19 cellular contexts compared by ENCODE assay signal in the genomic region with DNA sequence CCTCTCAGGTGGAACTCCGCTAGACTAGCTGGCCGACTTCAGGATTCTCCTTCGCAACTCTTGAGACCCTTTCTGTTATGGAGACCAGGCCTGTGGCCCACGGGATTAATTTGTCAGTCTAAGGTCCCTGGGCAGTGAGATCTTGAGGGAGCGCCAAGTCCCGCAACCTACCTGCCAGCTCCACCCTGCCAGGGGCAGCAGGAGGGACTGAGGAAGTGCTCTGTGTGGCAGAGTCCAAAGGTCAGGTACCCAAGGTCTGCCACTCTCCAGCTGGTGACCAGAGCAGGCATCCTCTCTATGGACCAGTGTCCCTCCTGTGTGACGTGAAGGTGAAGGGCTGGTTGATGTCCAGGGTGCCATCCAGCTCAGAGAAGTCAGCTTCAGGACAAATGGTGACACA. TPM values are rescaled to one million over a fixed set of nuclear protein-coding genes. Genes with fewer than 3 reads are reported as not detected.
DNase-seq lines count a peak whose midpoint lies in the region; ATAC-seq and TF ChIP-seq lines count a peak whose summit lies in the region.
"Had no signal": no experiment of that assay in that cellular context is flagged by ENCODE, and none has a peak within 500 bp of the region (broad histone marks: within the 10 kb centered on the region; RNA-seq: fewer than 3 reads in every experiment).

No MANE protein-coding gene starts in this region.

- no peak overlapping the region for H3K4ac ChIP-seq in neuronal stem cell (ENCODE audit: low read length)
- no peak overlapping the region for H3K4ac ChIP-seq in mesendoderm (ENCODE audit: low read depth, low read length)

- H3K36me3 ChIP-seq in heart right ventricle (no peaks in the 10 kb centered on the region), neuronal stem cell (replicated peaks in 1 of 2; ENCODE audit: control insufficient read depth in 2 of 2, insufficient read depth in 2 of 2, low read length in 2 of 2) (no peaks in the 10 kb centered on the region), mesendoderm (ENCODE audit: control insufficient read depth, insufficient read depth, low read length) (no peaks in the 10 kb centered on the region)
- H3K36me3 ChIP-seq: HAP-1 had no signal

- H2AK5ac ChIP-seq in neuronal stem cell (ENCODE audit: low read depth, low read length): no peak overlapping the region
- no peak overlapping the region for H2AK5ac ChIP-seq in mesendoderm (ENCODE audit: low read length)

- H2BK15ac ChIP-seq in neuronal stem cell (ENCODE audit: low read length) (no peak overlapping the region), mesendoderm (replicated peaks; ENCODE audit: low read depth) (no peak overlapping the region)

- H4K91ac ChIP-seq in neuronal stem cell (ENCODE audit: low read depth, low read length, poor library complexity): no peak overlapping the region

- DNase-seq in cardiac septum (ENCODE audit: low spot score): peak; percentile 27
- no peak for DNase-seq in heart right ventricle
- peak; percentile 24 to 42 for DNase-seq in left colon
- DNase-seq in neuronal stem cell (ENCODE audit: low spot score): no peak
- no peak for DNase-seq in omental fat pad (ENCODE audit: low spot score)
- no peak for DNase-seq in mesendoderm
- no peak for DNase-seq in activated CD8-positive, alpha-beta memory T cell treated with anti-CD3 and anti-CD28 coated beads, Interleukin-2, amount 50 U/mL, for 4 hours
- DNase-seq: Caco-2; CD8-positive, alpha-beta T cell had no signal

- no peaks in the 10 kb centered on the region for H3K79me2 ChIP-seq in mesendoderm (ENCODE audit: control insufficient read depth, insufficient read depth, low read length)

- H3K18ac ChIP-seq in neuronal stem cell (ENCODE audit: low read length): no peak overlapping the region
- no peak overlapping the region for H3K18ac ChIP-seq in mesendoderm (ENCODE audit: low read length)

- H2AFZ ChIP-seq in neuronal stem cell (ENCODE audit: low read length): no peak overlapping the region

- no peak overlapping the region for H4K5ac ChIP-seq in mesendoderm (ENCODE audit: low read length)

- H3K56ac ChIP-seq in mesendoderm (ENCODE audit: low read length): no peak overlapping the region

- H3K23ac ChIP-seq in neuronal stem cell (ENCODE audit: low read depth, low read length, poor library complexity) (peak overlapping the region; percentile 75), mesendoderm (ENCODE audit: low read length) (no peak overlapping the region)

- intact Hi-C loops in cardiac septum (cut with DNase I) (no loop called here), heart right ventricle (cut with DNase I) (no loop called here), left colon (cut with DNase I, micrococcal nuclease) (no loop called here)

- H2BK5ac ChIP-seq in neuronal stem cell (ENCODE audit: low read length): no peak overlapping the region
- H2BK5ac ChIP-seq in mesendoderm (ENCODE audit: low read length): no peak overlapping the region

- H3K27ac ChIP-seq in heart right ventricle (no peak overlapping the region), neuronal stem cell (replicated peaks; ENCODE audit: low read length) (no peak overlapping the region), mesendoderm (ENCODE audit: low read depth, low read length) (no peak overlapping the region)
- H3K27ac ChIP-seq: 22Rv1 had no signal

- no peak overlapping the region for H4K8ac ChIP-seq in neuronal stem cell (ENCODE audit: low read depth, low read length)
- H4K8ac ChIP-seq in mesendoderm (ENCODE audit: low read depth, low read length): no peak overlapping the region

- no peak for ATAC-seq in heart right ventricle
- ATAC-seq in left colon: peak; percentile 70
- ATAC-seq in omental fat pad (ENCODE audit: low FRiP score): no peak
- ATAC-seq in HG03108 (IDR thresholded peaks at IDR 0.05; ENCODE audit: unreplicated experiment): no peak
- ATAC-seq: CD8-positive, alpha-beta T cell; GM12878; K562 had no signal

- H3K27me3 ChIP-seq in heart right ventricle (peaks cover 12 to 80% (median 58%) of the 10 kb centered on the region in 7 donors), neuronal stem cell (ENCODE audit: control insufficient read depth in 3 of 3, insufficient read depth in 3 of 3, low read depth in 1 of 3, low read length in 3 of 3) (peaks cover 1 to 6% (median 2%) of the 10 kb centered on the region in 3 experiments), mesendoderm (ENCODE audit: insufficient read depth, low read length, poor library complexity) (no peaks in the 10 kb centered on the region)

- TF ChIP-seq CTCF in heart right ventricle (IDR thresholded peaks at IDR 0.05) (no peak), omental fat pad (IDR thresholded peaks at IDR 0.05) (no peak)

- H3K4me2 ChIP-seq in neuronal stem cell (ENCODE audit: insufficient read depth, low read length, poor library complexity, severe bottlenecking) (no peak overlapping the region), mesendoderm (ENCODE audit: low read length) (no peak overlapping the region)

- no peak overlapping the region for H3K9ac ChIP-seq in neuronal stem cell (ENCODE audit: low read depth, low read length, poor library complexity)
- no peak overlapping the region for H3K9ac ChIP-seq in mesendoderm (ENCODE audit: low read length)

- H3K4me3 ChIP-seq in heart right ventricle (no peak overlapping the region), neuronal stem cell (ENCODE audit: low read length in 2 of 2) (no peak overlapping the region), mesendoderm (ENCODE audit: low read length) (no peak overlapping the region)
- H3K4me3 ChIP-seq: GM12878, HAP-1, K562 had no signal

- no peak overlapping the region for H3K14ac ChIP-seq in neuronal stem cell (ENCODE audit: low read length)

- no peak overlapping the region for H2BK12ac ChIP-seq in neuronal stem cell (ENCODE audit: low read length)

- WGBS in heart right ventricle, 2 donors: 89 to 94% methylated on average over 7 of the region's 7 CpGs
- no CpG with 5 or more reads among the region's 7 CpGs for WGBS in neuronal stem cell (ENCODE audit: extremely low coverage in 2 of 2, insufficient read length in 2 of 2, insufficient replicate concordance in 1 of 2), 2 donors
- no CpG with 5 or more reads among the region's 7 CpGs for WGBS in mesendoderm (ENCODE audit: extremely low coverage, insufficient coverage, low lambda C conversion rate)

- H2BK120ac ChIP-seq in neuronal stem cell (ENCODE audit: low read depth, low read length): no peak overlapping the region
- no peak overlapping the region for H2BK120ac ChIP-seq in mesendoderm (ENCODE audit: low read depth, low read length)

- no peaks in the 10 kb centered on the region for H3K79me1 ChIP-seq in neuronal stem cell (ENCODE audit: low read depth, low read length)
- H3K79me1 ChIP-seq in mesendoderm (ENCODE audit: low read length): no peaks in the 10 kb centered on the region

- H3K9me3 ChIP-seq in heart right ventricle (no peaks in the 10 kb centered on the region), neuronal stem cell (replicated peaks in 1 of 2; ENCODE audit: control insufficient read depth in 2 of 2, insufficient read depth in 1 of 2, low read depth in 1 of 2, low read length in 2 of 2) (peaks cover under 1 to 2% of the 10 kb centered on the region in 2 donors)
- H3K9me3 ChIP-seq: Caco-2, HAP-1 had no signal

- H3K4me1 ChIP-seq in heart right ventricle (peaks cover 0 to 6% (median 4%) of the 10 kb centered on the region in 9 donors), neuronal stem cell (ENCODE audit: control insufficient read depth in 2 of 2, insufficient read depth in 1 of 2, low read depth in 1 of 2, low read length in 2 of 2) (peaks cover 3% of the 10 kb centered on the region in 2 donors), mesendoderm (ENCODE audit: control insufficient read depth, low read depth, low read length) (peaks cover 2% of the 10 kb centered on the region)

RNA-seq across cellular contexts. Expression of gene SPATA3, which starts 4.3 kb away (rescaled TPM):
- total RNA-seq in cardiac septum (not detected), heart right ventricle (not detected), left colon (not detected), omental fat pad (not detected)
- not detected for polyA plus RNA-seq in heart right ventricle
- polyA plus RNA-seq in neuronal stem cell (2013, experiment 1 of 2): not detected
- not detected for polyA plus RNA-seq in neuronal stem cell (2013, experiment 2 of 2)
- polyA plus RNA-seq in mesendoderm (2013, experiment 1 of 2): not detected
- polyA plus RNA-seq in mesendoderm (2013, experiment 2 of 2): not detected
- total RNA-seq: A673; Caco-2; CD8-positive, alpha-beta T cell; Daoy; GM12878; H1; K562 had no signal
- polyA plus RNA-seq: BJ, CD14-positive monocyte, GM12878, H1, K562 had no signal

RNA-seq across cellular contexts. Expression of gene C2orf72, which starts 45.7 kb away (rescaled TPM):
- 0.08 TPM for total RNA-seq in cardiac septum
- total RNA-seq in heart right ventricle: under 1 TPM in 3 of 10 donors, not detected in 7; 0.06 to 0.09 (median 0.07) TPM
- polyA plus RNA-seq in heart right ventricle: not detected
- total RNA-seq in left colon: 10 to 100 TPM; 42.6 to 54.8 TPM
- 0.75 TPM for polyA plus RNA-seq in neuronal stem cell (2013, experiment 1 of 2)
- polyA plus RNA-seq in neuronal stem cell (2013, experiment 2 of 2): 0.66 TPM
- total RNA-seq in omental fat pad: under 1 TPM in 1 of 4 donors, not detected in 3; 0.19 TPM
- polyA plus RNA-seq in mesendoderm (2013, experiment 1 of 2): 0.69 TPM
- 0.83 TPM for polyA plus RNA-seq in mesendoderm (2013, experiment 2 of 2)
- total RNA-seq: A673; CD8-positive, alpha-beta T cell had no signal
- polyA plus RNA-seq: CD14-positive monocyte had no signal

Comparison
In these comparisons a context has a peak if more than half of its experiments do, and no peak if none do; other contexts are left out.
1. DNase-seq: peak in cardiac septum (single experiment) and left colon (2 of 2); none in heart right ventricle (0 of 2), neuronal stem cell (single experiment), omental fat pad (single experiment), mesendoderm (single experiment) and activated CD8-positive, alpha-beta memory T cell treated with anti-CD3 and anti-CD28 coated beads, Interleukin-2, amount 50 U/mL, for 4 hours (single experiment).
2. RNA of gene C2orf72, which starts 45.7 kb away (total RNA-seq): 42.6 to 54.8 TPM in left colon; 0.08 TPM in cardiac septum (single experiment), 0.06 to 0.09 TPM in heart right ventricle and 0.19 TPM in omental fat pad; every median in the first group is over 10 times any median in the second.